ENCODE assay signal across 19 cellular contexts in genomic region chr4:61428950-61429349, GRCh38.
"Had no signal": no experiment of that assay in that cellular context is flagged by ENCODE, and none has a peak within 500 bp of the region (broad histone marks: within the 10 kb centered on the region; RNA-seq: fewer than 3 reads in every experiment).

No MANE protein-coding gene starts in this region.

- H3K36me3 ChIP-seq: left lung, thoracic aorta, vagina had no signal

- DNase-seq: activated CD4-positive, alpha-beta T cell treated with anti-CD3 and anti-CD28 coated beads, Interleukin-2, amount 10 ng/mL, durations not matched to agents 7 days and 5 days; activated CD8-positive, alpha-beta T cell treated with anti-CD3 and anti-CD28 coated beads for 36 hours; activated gamma-delta T cell; activated naive CD4-positive, alpha-beta T cell treated with anti-CD3 and anti-CD28 coated beads, Interleukin-2, amount 50 U/mL, for 16 hours; activated naive CD8-positive, alpha-beta T cell treated with anti-CD3 and anti-CD28 coated beads, Interleukin-2, amount 50 U/mL, for 24 hours; anterior cingulate cortex; body of pancreas; effector CD4-positive, alpha-beta T cell; foreskin keratinocyte; immature natural killer cell; left lung; naive thymus-derived CD4-positive, alpha-beta T cell; stimulated activated CD4-positive, alpha-beta T cell treated with anti-CD3 and anti-CD28 coated beads, Interleukin-2, amount 100 ng/mL, for 48 hours; stimulated activated naive CD4-positive, alpha-beta T cell had no signal

- ATAC-seq: activated CD4-positive, CD25-positive, alpha-beta regulatory T cell treated with anti-CD3 and anti-CD28 coated beads, Interleukin-2, amount 50 U/mL, for 24 hours; activated CD8-positive, alpha-beta T cell treated with anti-CD3 and anti-CD28 coated beads for 36 hours; activated naive CD8-positive, alpha-beta T cell treated with anti-CD3 and anti-CD28 coated beads, Interleukin-2, amount 50 U/mL, for 24 hours; body of pancreas; foreskin keratinocyte; left lung; naive thymus-derived CD4-positive, alpha-beta T cell had no signal

- H3K27me3 ChIP-seq: body of pancreas, foreskin keratinocyte, hepatocyte, left lung, vagina had no signal

- H3K9me3 ChIP-seq: body of pancreas, thoracic aorta, vagina had no signal

- H3K4me1 ChIP-seq: body of pancreas, left lung, vagina had no signal

- H3K4me3 ChIP-seq: body of pancreas, hepatocyte, left lung, lung, thoracic aorta, vagina had no signal

- H3K27ac ChIP-seq: body of pancreas, foreskin keratinocyte, hepatocyte, left lung, thoracic aorta, vagina had no signal
